Comparison of ENCODE assay signal across 9 cellular contexts in genomic region chr4:76028242-76028859, GRCh38. TPM values are rescaled to one million over a fixed set of nuclear protein-coding genes. Genes with fewer than 3 reads are reported as not detected.
A peak's percentile ranks its signal among the peaks of the same experiment; 100 is the strongest.
DNase-seq lines count a peak whose midpoint lies in the region; ATAC-seq, FAIRE-seq and TF ChIP-seq lines count a peak whose summit lies in the region.
"Had no signal": no experiment of that assay in that cellular context is flagged by ENCODE, and none has a peak within 500 bp of the region (broad histone marks: within the 10 kb centered on the region; RNA-seq: fewer than 3 reads in every experiment).

No MANE protein-coding gene starts in this region.

- CTCF ChIA-PET in MCF 10A (lab: Yijun Ruan, JAX) = no interaction called here

- no peaks in the 10 kb centered on the region for H3K9me3 Mint-ChIP-seq in MCF 10A (ENCODE audit: unreplicated experiment)
- H3K9me3 Mint-ChIP-seq in osteocyte (ENCODE audit: unreplicated experiment) = no peaks in the 10 kb centered on the region

- intact Hi-C loops in MCF 10A (cut with micrococcal nuclease) (no loop called here), mucosa of descending colon (cut with DNase I, micrococcal nuclease) (no loop called here)

- peak; percentile 62 for ATAC-seq in mucosa of descending colon

- no TSS peak for BruUV-seq in MCF 10A (replicated peaks; lab: Mats Ljungman, UMichigan)

- no peak for FAIRE-seq in GM12891 (lab: Jason Lieb, UNC)
- FAIRE-seq: bronchial epithelial cell had no signal

- H3K27me3 Mint-ChIP-seq in MCF 10A (ENCODE audit: insufficient read depth, unreplicated experiment) (no peaks in the 10 kb centered on the region), osteocyte (ENCODE audit: unreplicated experiment) (peaks cover 71% of the 10 kb centered on the region)

- H3K27ac Mint-ChIP-seq in MCF 10A (ENCODE audit: low read depth, unreplicated experiment) (no peak overlapping the region), osteocyte (ENCODE audit: unreplicated experiment) (no peak overlapping the region)

- POLR2A ChIA-PET in MCF 10A (lab: Yijun Ruan, JAX) = no interaction called here

- no peak overlapping the region for H3K4me3 ChIP-seq in mucosa of descending colon

- no peaks in the 10 kb centered on the region for H3K9me3 ChIP-seq in mucosa of descending colon

- peak overlapping the region; percentile 26 for H3K4me3 Mint-ChIP-seq in MCF 10A (ENCODE audit: unreplicated experiment)
- H3K4me3 Mint-ChIP-seq in osteocyte (ENCODE audit: unreplicated experiment) = no peak overlapping the region

- no peak for TF ChIP-seq POLR2A in GM12891 (IDR thresholded peaks at IDR 0.05; ENCODE audit: low read depth, low read length)

- TF ChIP-seq CTCF in MCF 10A (IDR thresholded peaks at IDR 0.05; ENCODE audit: unreplicated experiment) (no peak), mucosa of descending colon (IDR thresholded peaks at IDR 0.05) (no peak), osteocyte (IDR thresholded peaks at IDR 0.05) (no peak)

- no peaks in the 10 kb centered on the region for H3K36me3 Mint-ChIP-seq in MCF 10A (ENCODE audit: insufficient read depth, unreplicated experiment)
- no peaks in the 10 kb centered on the region for H3K36me3 Mint-ChIP-seq in osteocyte (ENCODE audit: unreplicated experiment)

- peaks cover 6% of the 10 kb centered on the region for H3K4me1 ChIP-seq in mucosa of descending colon (ENCODE audit: low read depth)

- peak; percentile 40 for DNase-seq in COR-L47 (lab: John Stamatoyannopoulos, UW)
- peak; percentile 11 for DNase-seq in NCI-H2227 (lab: John Stamatoyannopoulos, UW; ENCODE audit: unreplicated experiment)
- peak; percentile 6 for DNase-seq in MCF 10A (ENCODE audit: unreplicated experiment)
- peak in 1 of 3 donors; percentile 13 for DNase-seq in mucosa of descending colon
- DNase-seq in GF-D8 (lab: John Stamatoyannopoulos, UW) = no peak
- DNase-seq in GM12891 (ENCODE audit: insufficient read length, low spot score) = no peak
- DNase-seq in AG08396 (ENCODE audit: low spot score) = no peak
- DNase-seq in osteocyte (ENCODE audit: extremely low spot score, unreplicated experiment) = no peak

- no peaks in the 10 kb centered on the region for H3K36me3 ChIP-seq in mucosa of descending colon (ENCODE audit: low read depth)

- peaks cover 6% of the 10 kb centered on the region for H3K4me1 Mint-ChIP-seq in MCF 10A (ENCODE audit: insufficient read depth, unreplicated experiment)
- no peaks in the 10 kb centered on the region for H3K4me1 Mint-ChIP-seq in osteocyte (ENCODE audit: unreplicated experiment)

TF ChIP-seq in GM12891, 5 proteins besides CTCF, POLR2A, EP300 and RAD21:
- TF ChIP-seq POLR2AphosphoS5 (IDR thresholded peaks at IDR 0.05; ENCODE audit: low read depth, low read length) = no peak

RNA-seq across cellular contexts. Expression of gene CXCL10, which starts 5.1 kb away (rescaled TPM):
- total RNA-seq in MCF 10A (2022) (not detected in 2 replicates), mucosa of descending colon (1 to 10 TPM; 1.4 to 2.2 (median 2.1) TPM), osteocyte (not detected in 2 replicates)
- 7.1 TPM for polyA plus RNA-seq in GM12891 (2012; ENCODE audit: low read depth, missing spikeins)
- total RNA-seq: bronchial epithelial cell had no signal

RNA-seq across cellular contexts. Expression of gene CXCL11, which starts 7.5 kb away (rescaled TPM):
- total RNA-seq in MCF 10A (2022) (not detected in 2 replicates), mucosa of descending colon (under 1 TPM in 2 of 3 donors, not detected in 1; 0.19 to 0.72 TPM), osteocyte (not detected in 2 replicates)
- not detected for polyA plus RNA-seq in GM12891 (2012; ENCODE audit: low read depth, missing spikeins)
- total RNA-seq: bronchial epithelial cell had no signal

RNA-seq across cellular contexts. Expression of gene CXCL9, which starts 21.0 kb away (rescaled TPM):
- total RNA-seq in MCF 10A (2022) (not detected in 2 replicates), mucosa of descending colon (1 to 10 TPM in 2 of 3 donors, under 1 TPM in 1; 0.75 to 4.9 (median 1.3) TPM), osteocyte (not detected in 2 replicates)
- polyA plus RNA-seq in GM12891 (2012; ENCODE audit: low read depth, missing spikeins) = 1.5 TPM
- total RNA-seq: bronchial epithelial cell had no signal

RNA-seq across cellular contexts. Expression of gene SDAD1, which starts 37.6 kb away (rescaled TPM):
- 50.1 and 57.6 TPM in 2 replicates for total RNA-seq in MCF 10A (2022)
- 10 to 100 TPM; 24.5 to 33.7 (median 27.9) TPM for total RNA-seq in mucosa of descending colon
- 14.9 TPM for polyA plus RNA-seq in GM12891 (2012; ENCODE audit: low read depth, missing spikeins)
- total RNA-seq in osteocyte = 38.9 and 43.0 TPM in 2 replicates

RNA-seq across cellular contexts. Expression of gene ART3, which starts 46.2 kb away (rescaled TPM):
- total RNA-seq in MCF 10A (2022) = 0.83 TPM in 1 of 2 replicates, not detected in the other
- 1 to 10 TPM in 2 of 3 donors, not detected in 1; 1.1 to 2.2 TPM for total RNA-seq in mucosa of descending colon
- not detected for polyA plus RNA-seq in GM12891 (2012; ENCODE audit: low read depth, missing spikeins)
- total RNA-seq in osteocyte = not detected in 2 replicates

Comparison
In these comparisons a context has a peak if more than half of its experiments do, and no peak if none do; other contexts are left out.
1. DNase-seq: peak in COR-L47 (single experiment), NCI-H2227 (single experiment) and MCF 10A (single experiment); none in GF-D8 (single experiment), GM12891 (single experiment), AG08396 (single experiment) and osteocyte (single experiment).